ENCODE assay signal across 7 cellular contexts in genomic region chr11:14578551-14578956, GRCh38.
DNase-seq lines count a peak whose midpoint lies in the region; ATAC-seq and TF ChIP-seq lines count a peak whose summit lies in the region.

No MANE protein-coding gene starts in this region.

- TF ChIP-seq CTCF in fibroblast of mammary gland (conservative IDR thresholded peaks at IDR 0.05; ENCODE audit: control insufficient read depth, insufficient read depth, low read depth, low read length) = no peak

- DNase-seq in NCI-H2029 (lab: John Stamatoyannopoulos, UW) (peak; percentile 81), fibroblast of mammary gland (ENCODE audit: low read depth) (peak; percentile 24), 8988T (no peak)
- DNase-seq in activated CD4-positive, alpha-beta T cell treated with anti-CD3 and anti-CD28 coated beads, Interleukin-2, amount 50 U/mL, for 48 hours = peak; percentile 14 to 36
- DNase-seq in stimulated activated CD4-positive, alpha-beta T cell treated with anti-CD3 and anti-CD28 coated beads, Interleukin-2, amount 100 ng/mL, for 4 hours (ENCODE audit: low read depth) = peak; percentile 48

- no peak overlapping the region for H3K4me3 ChIP-seq in fibroblast of mammary gland (ENCODE audit: control insufficient read depth, low read depth, low read length)

- peak; percentile 99 for ATAC-seq in GM18861 (IDR thresholded peaks at IDR 0.05; ENCODE audit: unreplicated experiment)
- peak; percentile 95 for ATAC-seq in HG02840 (IDR thresholded peaks at IDR 0.05; ENCODE audit: low FRiP score, unreplicated experiment)
